ENCODE assay signal across 1 cellular context in genomic region chr17:66711936-66712335, GRCh38.
TF ChIP-seq lines count a peak whose summit lies in the region.

No MANE protein-coding gene starts in this region.

TF ChIP-seq in GM23338, 12 proteins besides CTCF, POLR2A, EP300 and RAD21 (continued from another document):
- TF ChIP-seq ZNF462 (CRISPR knock-in tag; IDR thresholded peaks at IDR 0.05) (no peak), CREB1 (CRISPR knock-in tag; IDR thresholded peaks at IDR 0.05; ENCODE audit: low read depth) (no peak), STAT1 (IDR thresholded peaks at IDR 0.05; ENCODE audit: unreplicated experiment) (no peak), ZNF331 (CRISPR knock-in tag; IDR thresholded peaks at IDR 0.05; ENCODE audit: low read depth) (no peak)
TF ChIP-seq in GM23338: peak in this region for 0.
